ENCODE assay signal across 8 cellular contexts in the genomic region with DNA sequence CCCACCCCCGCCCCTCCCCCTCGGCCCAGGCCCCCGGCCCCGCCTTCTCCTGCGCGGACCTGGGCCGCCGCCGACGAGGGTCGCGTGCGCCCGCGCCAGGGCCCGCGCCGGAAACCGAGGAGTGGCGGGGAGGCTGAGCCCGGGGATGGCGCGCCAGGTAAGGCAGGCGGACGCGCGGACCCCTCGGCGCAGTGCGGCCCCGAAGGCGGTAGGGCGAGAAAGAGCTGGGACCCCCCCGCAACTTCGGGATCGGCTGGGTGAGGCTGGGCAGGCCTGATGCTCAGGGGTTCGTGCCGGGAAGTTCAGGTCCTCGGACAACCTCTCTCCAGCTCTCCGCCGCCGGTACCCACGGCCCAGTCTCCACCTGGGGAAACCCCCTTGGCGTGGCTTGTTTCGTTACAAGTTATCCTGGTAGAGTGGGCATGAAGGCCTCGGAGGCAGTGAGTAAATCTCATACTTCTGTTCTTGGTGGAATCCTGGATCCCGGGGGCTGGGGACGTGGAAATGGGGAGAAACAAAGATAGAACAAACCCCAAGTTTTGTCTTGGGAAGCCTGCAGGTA. TPM values are rescaled to one million over a fixed set of nuclear protein-coding genes. Genes with fewer than 3 reads are reported as not detected.
DNase-seq lines count a peak whose midpoint lies in the region; ATAC-seq lines count a peak whose summit lies in the region.

No MANE protein-coding gene starts in this region.

- H3K27me3 Mint-ChIP-seq in activated naive CD4-positive, alpha-beta T cell treated with anti-CD3 and anti-CD28 coated beads for 36 hours (ENCODE audit: low read depth): no peaks in the 10 kb centered on the region

- peak; percentile 14 for ATAC-seq in HG03521 (IDR thresholded peaks at IDR 0.05; ENCODE audit: unreplicated experiment)

- peaks cover 2% of the 10 kb centered on the region for H3K9me3 ChIP-seq in iPS-18c (ENCODE audit: control insufficient read depth, insufficient read depth, low read length)

- H3K4me3 ChIP-seq in iPS-18c (ENCODE audit: insufficient read depth, low read depth, low read length): peak overlapping the region; percentile 91

- CTCF ChIA-PET in activated naive CD4-positive, alpha-beta T cell treated with anti-CD3 and anti-CD28 coated beads for 36 hours (lab: Charles Lee): interaction anchor here (0.9 to 1.1 kb wide), 3 partner anchors 27 to 53 kb away, joined by 3 read pairs; no protein-coding TSS in a partner anchor

- H3K4me3 Mint-ChIP-seq in activated naive CD4-positive, alpha-beta T cell treated with anti-CD3 and anti-CD28 coated beads for 36 hours: peak overlapping the region; percentile 73

- H3K27ac Mint-ChIP-seq in activated naive CD4-positive, alpha-beta T cell treated with anti-CD3 and anti-CD28 coated beads for 36 hours: peak overlapping the region; percentile 57

- H3K9me3 Mint-ChIP-seq in activated naive CD4-positive, alpha-beta T cell treated with anti-CD3 and anti-CD28 coated beads for 36 hours: peaks cover 17% of the 10 kb centered on the region

- intact Hi-C loops in activated naive CD4-positive, alpha-beta T cell treated with anti-CD3 and anti-CD28 coated beads for 36 hours (cut with micrococcal nuclease): loop anchor here (1.0 to 10.0 kb wide), 8 partner anchors 27 to 690 kb away; partner anchors contain the start of genes PDIA4, ZNF425 and ZNF862

- DNase-seq in activated gamma-delta T cell treated with anti-CD3 and anti-CD28 coated beads, Interleukin-2, amount 50 U/mL, for 16 hours (ENCODE audit: low read depth): peak; percentile 27
- DNase-seq in activated gamma-delta T cell (lab: John Stamatoyannopoulos, UW) (no peak), cerebellar nuclear complex (lab: John Stamatoyannopoulos, UW) (no peak), NOMO-1 treated with DMSO at 0.1 percent for 48 hours (lab: John Stamatoyannopoulos, UW; ENCODE audit: unreplicated experiment) (no peak)
- peak; percentile 48 for DNase-seq in activated naive CD4-positive, alpha-beta T cell treated with anti-CD3 and anti-CD28 coated beads for 36 hours
- peak; percentile 32 for DNase-seq in stimulated activated CD4-positive, alpha-beta T cell treated with anti-CD3 and anti-CD28 coated beads, Interleukin-2, amount 100 ng/mL, for 4 hours (ENCODE audit: low read depth)

- peaks cover 17% of the 10 kb centered on the region for H3K4me1 Mint-ChIP-seq in activated naive CD4-positive, alpha-beta T cell treated with anti-CD3 and anti-CD28 coated beads for 36 hours (ENCODE audit: low read depth)

- peaks cover 8% of the 10 kb centered on the region for H3K36me3 Mint-ChIP-seq in activated naive CD4-positive, alpha-beta T cell treated with anti-CD3 and anti-CD28 coated beads for 36 hours (ENCODE audit: low read depth)

RNA-seq across cellular contexts. Expression of gene ZNF467, which starts 58.4 kb away (rescaled TPM):
- total RNA-seq in activated naive CD4-positive, alpha-beta T cell treated with anti-CD3 and anti-CD28 coated beads for 36 hours: under 1 TPM; 0.47 to 0.93 TPM

Comparison
In these comparisons a context has a peak if more than half of its experiments do, and no peak if none do; other contexts are left out.
1. DNase-seq: peak in activated gamma-delta T cell treated with anti-CD3 and anti-CD28 coated beads, Interleukin-2, amount 50 U/mL, for 16 hours (single experiment), activated naive CD4-positive, alpha-beta T cell treated with anti-CD3 and anti-CD28 coated beads for 36 hours (single experiment) and stimulated activated CD4-positive, alpha-beta T cell treated with anti-CD3 and anti-CD28 coated beads, Interleukin-2, amount 100 ng/mL, for 4 hours (single experiment); none in activated gamma-delta T cell (single experiment), cerebellar nuclear complex (0 of 2) and NOMO-1 treated with DMSO at 0.1 percent for 48 hours (single experiment).